In genomic region chr5:179549973-179550510, GRCh38 we compare ENCODE assay signal across 8 cellular contexts. TPM values are rescaled to one million over a fixed set of nuclear protein-coding genes. Genes with fewer than 3 reads are reported as not detected.
DNase-seq lines count a peak whose midpoint lies in the region; ATAC-seq and TF ChIP-seq lines count a peak whose summit lies in the region.

No MANE protein-coding gene starts in this region.

- DNase-seq in GDM1 (lab: John Stamatoyannopoulos, UW) (peak; percentile 42), Kasumi-1 (lab: John Stamatoyannopoulos, UW) (peak; percentile 53 to 60), esophagus squamous epithelium (lab: John Stamatoyannopoulos, UW) (peak; percentile 49), D341Med (ENCODE audit: low spot score) (no peak), NCI-H128 (lab: John Stamatoyannopoulos, UW; ENCODE audit: unreplicated experiment) (no peak)
- no peak for DNase-seq in activated CD4-positive, alpha-beta memory T cell treated with anti-CD3 and anti-CD28 coated beads, Interleukin-2, amount 10 ng/mL, durations not matched to agents 7 days and 5 days

- peak overlapping the region; percentile 86 for H2AFZ ChIP-seq in neuron (ENCODE audit: low read depth, low read length)

- no peaks in the 10 kb centered on the region for H3K27me3 ChIP-seq in esophagus squamous epithelium
- H3K27me3 ChIP-seq in neuron (ENCODE audit: insufficient read depth, low read length) = no peaks in the 10 kb centered on the region

- peaks cover 27% of the 10 kb centered on the region for H3K4me1 Mint-ChIP-seq in activated CD4-positive, alpha-beta memory T cell treated with anti-CD3 and anti-CD28 coated beads, Interleukin-2, amount 10 ng/mL, durations not matched to agents 7 days and 5 days

- TF ChIP-seq POLR2A in esophagus squamous epithelium (IDR thresholded peaks at IDR 0.05) = no peak

- H3K9me3 ChIP-seq in esophagus squamous epithelium = no peaks in the 10 kb centered on the region
- peaks cover 5% of the 10 kb centered on the region for H3K9me3 ChIP-seq in neuron (ENCODE audit: low read length)

- H3K36me3 ChIP-seq in esophagus squamous epithelium (no peaks in the 10 kb centered on the region), neuron (ENCODE audit: insufficient read depth, low read length) (peaks cover 3% of the 10 kb centered on the region)

- peak overlapping the region; percentile 91 for H3K4me3 Mint-ChIP-seq in activated CD4-positive, alpha-beta memory T cell treated with anti-CD3 and anti-CD28 coated beads, Interleukin-2, amount 10 ng/mL, durations not matched to agents 7 days and 5 days

- CTCF ChIA-PET in activated CD4-positive, alpha-beta memory T cell treated with anti-CD3 and anti-CD28 coated beads, Interleukin-2, amount 10 ng/mL, durations not matched to agents 7 days and 5 days (lab: Charles Lee) = interaction anchor here (0.6 to 1.2 kb wide), 2 partner anchors 9 to 212 kb away, joined by 3 read pairs; no protein-coding TSS in a partner anchor

- H3K9me3 Mint-ChIP-seq in activated CD4-positive, alpha-beta memory T cell treated with anti-CD3 and anti-CD28 coated beads, Interleukin-2, amount 10 ng/mL, durations not matched to agents 7 days and 5 days = no peaks in the 10 kb centered on the region

- peak in 1 of 6 experiments; percentile 3 for TF ChIP-seq CTCF in esophagus squamous epithelium (IDR thresholded peaks at IDR 0.05)

- peaks cover 15% of the 10 kb centered on the region for H3K36me3 Mint-ChIP-seq in activated CD4-positive, alpha-beta memory T cell treated with anti-CD3 and anti-CD28 coated beads, Interleukin-2, amount 10 ng/mL, durations not matched to agents 7 days and 5 days (ENCODE audit: low read depth)

- 3 to 4% methylated on average over 24 to 25 of the region's 26 CpGs for WGBS in esophagus squamous epithelium, 2 donors

- H3K4me1 ChIP-seq in esophagus squamous epithelium (peaks cover 12 to 52% (median 34%) of the 10 kb centered on the region in 3 donors), neuron (ENCODE audit: insufficient read depth, low read length) (peaks cover 6% of the 10 kb centered on the region)

- H3K27ac Mint-ChIP-seq in activated CD4-positive, alpha-beta memory T cell treated with anti-CD3 and anti-CD28 coated beads, Interleukin-2, amount 10 ng/mL, durations not matched to agents 7 days and 5 days = peak overlapping the region; percentile 92

- POLR2A ChIA-PET in activated CD4-positive, alpha-beta memory T cell treated with anti-CD3 and anti-CD28 coated beads, Interleukin-2, amount 10 ng/mL, durations not matched to agents 7 days and 5 days (lab: Charles Lee) = interaction anchor here (0.9 to 4.3 kb wide), 15 partner anchors 9 to 1346 kb away, joined by 3 to 63 read pairs (median 7); partner anchors contain the start of genes HNRNPAB, HNRNPH1 and MGAT4B

- peak; percentile 31 for ATAC-seq in GM21723 (IDR thresholded peaks at IDR 0.05; ENCODE audit: unreplicated experiment)

- peak overlapping the region; percentile 93 to 99 (median 96) for H3K27ac ChIP-seq in esophagus squamous epithelium

- peak overlapping the region; percentile 76 to 92 (median 79) for H3K4me3 ChIP-seq in esophagus squamous epithelium
- peak overlapping the region; percentile 81 for H3K4me3 ChIP-seq in neuron (ENCODE audit: low read length)

- no peaks in the 10 kb centered on the region for H3K27me3 Mint-ChIP-seq in activated CD4-positive, alpha-beta memory T cell treated with anti-CD3 and anti-CD28 coated beads, Interleukin-2, amount 10 ng/mL, durations not matched to agents 7 days and 5 days

- intact Hi-C loops in esophagus squamous epithelium (cut with DNase I) = loop anchor here (5.0 kb wide), 1 partner anchor 72 kb away; the partner anchor contains the start of gene HNRNPH1

RNA-seq across cellular contexts. Expression of gene RUFY1, which starts 0.3 kb away (rescaled TPM):
- 10 to 100 TPM; 36.1 to 39.1 TPM for total RNA-seq in activated CD4-positive, alpha-beta memory T cell treated with anti-CD3 and anti-CD28 coated beads, Interleukin-2, amount 10 ng/mL, durations not matched to agents 7 days and 5 days
- 10 to 100 TPM; 27.1 to 63.8 (median 45.8) TPM for total RNA-seq in esophagus squamous epithelium

Comparison
In these comparisons a context has a peak if more than half of its experiments do, and no peak if none do; other contexts are left out.
1. DNase-seq: peak in GDM1 (single experiment), Kasumi-1 (2 of 2) and esophagus squamous epithelium (single experiment); none in activated CD4-positive, alpha-beta memory T cell treated with anti-CD3 and anti-CD28 coated beads, Interleukin-2, amount 10 ng/mL, durations not matched to agents 7 days and 5 days (single experiment), D341Med (single experiment) and NCI-H128 (single experiment).